In genomic region chr22:40720538-40721256, GRCh38 we compare ENCODE assay signal across 14 cellular contexts. TPM values are rescaled to one million over a fixed set of nuclear protein-coding genes. Genes with fewer than 3 reads are reported as not detected.
DNase-seq lines count a peak whose midpoint lies in the region; ATAC-seq, FAIRE-seq and TF ChIP-seq lines count a peak whose summit lies in the region.
"Had no signal": no experiment of that assay in that cellular context is flagged by ENCODE, and none has a peak within 500 bp of the region (broad histone marks: within the 10 kb centered on the region; RNA-seq: fewer than 3 reads in every experiment).

No MANE protein-coding gene starts in this region.

- no peak for ATAC-seq in thoracic aorta (ENCODE audit: insufficient number of reproducible peaks, low FRiP score, low read depth)
- ATAC-seq in HG03520 (IDR thresholded peaks at IDR 0.05; ENCODE audit: unreplicated experiment): no peak
- no peak for ATAC-seq in PC-3
- ATAC-seq: activated T-cell treated with anti-CD3 and anti-CD28 coated beads, Interleukin-2, amount 50 U/mL, for 72 hours; stimulated activated naive CD8-positive, alpha-beta T cell treated with anti-CD3 and anti-CD28 coated beads, Interleukin-15, amount 100 ng/mL, for 72 hours had no signal

- H3F3A ChIP-seq in PC-3 (ENCODE audit: low read length, unreplicated experiment): no peaks in the 10 kb centered on the region

- H3K36me3 ChIP-seq in SJCRH30: no peaks in the 10 kb centered on the region
- H3K36me3 ChIP-seq in thoracic aorta: no peaks in the 10 kb centered on the region
- no peaks in the 10 kb centered on the region for H3K36me3 ChIP-seq in PC-3 (ENCODE audit: low read depth, low read length)

- DNase-seq in NCI-H510A treated with DMSO at 0.1 percent for 48 hours (lab: John Stamatoyannopoulos, UW) (peak; percentile 26), NCI-H510A (lab: John Stamatoyannopoulos, UW) (no peak), SJCRH30 (peak in 1 of 2 experiments; percentile 62), thoracic aorta (ENCODE audit: low spot score) (no peak), PC-3 (no peak), HT-29 (ENCODE audit: low spot score) (no peak)
- DNase-seq: activated CD4-positive, CD25-positive, alpha-beta regulatory T cell; activated T-cell treated with anti-CD3 and anti-CD28 coated beads, Interleukin-2, amount 50 U/mL, for 72 hours; SIG-M5; stimulated activated CD4-positive, alpha-beta T cell treated with anti-CD3 and anti-CD28 coated beads, Interleukin-4, amount 100 ng/mL, for 1 hour; stimulated activated naive CD8-positive, alpha-beta T cell treated with anti-CD3 and anti-CD28 coated beads, Interleukin-15, amount 100 ng/mL, for 72 hours had no signal

- H3K27ac ChIP-seq in SJCRH30 (peak overlapping the region; percentile 78), thoracic aorta (peak overlapping the region; percentile 7 to 65), PC-3 (ENCODE audit: low read length) (no peak overlapping the region)

- peak; percentile 24 for FAIRE-seq in islet of Langerhans (lab: Jason Lieb, UNC)
- FAIRE-seq: G401.6 had no signal

- H3K4me3 ChIP-seq in SJCRH30 (peak overlapping the region; percentile 2), thoracic aorta (peak overlapping the region; percentile 32), PC-3 (ENCODE audit: low read length) (no peak overlapping the region)

- POLR2A ChIA-PET in PC-3 (lab: Charles Lee; ENCODE audit: unreplicated experiment): no interaction called here

- no peaks in the 10 kb centered on the region for H4K20me1 ChIP-seq in PC-3 (ENCODE audit: low read length)

- H3K4me1 ChIP-seq in SJCRH30 (peaks cover 11% of the 10 kb centered on the region), thoracic aorta (ENCODE audit: control insufficient read depth in 1 of 2, low read depth in 2 of 2) (peaks cover 3 to 14% of the 10 kb centered on the region in 2 donors), PC-3 (ENCODE audit: insufficient read depth, low read length) (peaks cover 9% of the 10 kb centered on the region; the same call in 1 of the 2 replicates)

- H3K4me2 ChIP-seq in PC-3 (ENCODE audit: low read length): no peak overlapping the region

- TF ChIP-seq CTCF in thoracic aorta (IDR thresholded peaks at IDR 0.05): no peak
- no peak for TF ChIP-seq CTCF in PC-3 (conservative IDR thresholded peaks at IDR 0.05; ENCODE audit: low read depth, low read length)

- H3K9me3 ChIP-seq in SJCRH30 (replicated peaks) (no peaks in the 10 kb centered on the region), thoracic aorta (no peaks in the 10 kb centered on the region), PC-3 (ENCODE audit: low read length) (no peaks in the 10 kb centered on the region)

- intact Hi-C loops in PC-3 (cut with micrococcal nuclease): no loop called here

- no peak overlapping the region for H3K9ac ChIP-seq in PC-3 (ENCODE audit: low read length)

- no peaks in the 10 kb centered on the region for H3K79me2 ChIP-seq in PC-3 (ENCODE audit: low read length)

- H3K27me3 ChIP-seq in SJCRH30 (no peaks in the 10 kb centered on the region), thoracic aorta (replicated peaks; ENCODE audit: insufficient read depth) (no peaks in the 10 kb centered on the region), PC-3 (ENCODE audit: low read length) (no peaks in the 10 kb centered on the region)

- no peak overlapping the region for H2AFZ ChIP-seq in PC-3 (ENCODE audit: low read length)

- no peaks in the 10 kb centered on the region for H3K9me2 ChIP-seq in PC-3 (replicated peaks; ENCODE audit: low read length)

- CTCF ChIA-PET in PC-3 (lab: Charles Lee): interaction anchor here (0.6 kb wide), 1 partner anchor 65 kb away, joined by 3 read pairs; no protein-coding TSS in a partner anchor

- no TSS peak for BruUV-seq in PC-3 (replicated peaks; lab: Mats Ljungman, UMichigan)

RNA-seq across cellular contexts. Expression of gene MCHR1, which starts 41.4 kb away (rescaled TPM):
- total RNA-seq in SJCRH30 (2014; rRNA removed; shearing (Covaris generic)): 11.2 and 12.0 TPM in 2 replicates
- total RNA-seq in thoracic aorta: under 1 TPM in 1 of 2 donors, not detected in 1; 0.41 TPM
- not detected in 2 replicates for total RNA-seq in PC-3 (2014; rRNA removed)
- not detected in 2 replicates for total RNA-seq in HT-29 (2014; rRNA removed; shearing (Covaris generic))
- total RNA-seq: activated T-cell treated with anti-CD3 and anti-CD28 coated beads, Interleukin-2, amount 50 U/mL, for 72 hours had no signal
